25 cellular contexts compared by ENCODE assay signal in genomic region chr2:219559156-219559915, GRCh38. TPM values are rescaled to one million over a fixed set of nuclear protein-coding genes. Genes with fewer than 3 reads are reported as not detected.
"Had no signal": no experiment of that assay in that cellular context is flagged by ENCODE, and none has a peak within 500 bp of the region (broad histone marks: within the 10 kb centered on the region; RNA-seq: fewer than 3 reads in every experiment).

No MANE protein-coding gene starts in this region.

- H3K27ac ChIP-seq: colonic mucosa, esophagus squamous epithelium, gastrocnemius medialis, sigmoid colon, transverse colon had no signal

- H3K27me3 ChIP-seq: colonic mucosa, dorsolateral prefrontal cortex, gastrocnemius medialis, sigmoid colon, transverse colon had no signal

- ATAC-seq: activated CD8-positive, alpha-beta memory T cell treated with anti-CD3 and anti-CD28 coated beads, Interleukin-2, amount 10 ng/mL, durations not matched to agents 7 days and 5 days; activated CD8-positive, alpha-beta T cell treated with anti-CD3 and anti-CD28 coated beads for 36 hours; gastrocnemius medialis; left cardiac atrium; stimulated activated naive B cell treated with anti-CD40 and anti-IgM and Interleukin-4, amounts not matched to agents 10 μg/mL and 1 μg/mL and 100 μg/mL, for 72 hours; T-helper 17 cell had no signal

- H3K4me1 ChIP-seq: colonic mucosa, gastrocnemius medialis had no signal

- H3K36me3 ChIP-seq: colonic mucosa, transverse colon had no signal

- FAIRE-seq: urothelium cell line had no signal

- H3K9me3 Mint-ChIP-seq: activated CD8-positive, alpha-beta T cell treated with anti-CD3 and anti-CD28 coated beads for 36 hours; activated naive CD4-positive, alpha-beta T cell treated with anti-CD3 and anti-CD28 coated beads, Interleukin-2, amount 50 U/mL, for 24 hours; memory B cell; nephron progenitor cell had no signal

- H3K9me3 ChIP-seq: colonic mucosa, esophagus squamous epithelium, gastrocnemius medialis, mucosa of descending colon, sigmoid colon, transverse colon had no signal

- H3K36me3 Mint-ChIP-seq: activated CD8-positive, alpha-beta memory T cell treated with anti-CD3 and anti-CD28 coated beads, Interleukin-2, amount 10 ng/mL, durations not matched to agents 7 days and 5 days; activated naive CD4-positive, alpha-beta T cell treated with anti-CD3 and anti-CD28 coated beads, Interleukin-2, amount 50 U/mL, for 24 hours; memory B cell; stimulated activated naive B cell treated with anti-CD40 and anti-IgM and Interleukin-4, amounts not matched to agents 10 μg/mL and 1 μg/mL and 100 μg/mL, for 72 hours had no signal

- H3K4me1 Mint-ChIP-seq: activated CD8-positive, alpha-beta memory T cell treated with anti-CD3 and anti-CD28 coated beads, Interleukin-2, amount 10 ng/mL, durations not matched to agents 7 days and 5 days; activated naive CD4-positive, alpha-beta T cell treated with anti-CD3 and anti-CD28 coated beads, Interleukin-2, amount 50 U/mL, for 24 hours; memory B cell; stimulated activated naive B cell treated with anti-CD40 and anti-IgM and Interleukin-4, amounts not matched to agents 10 μg/mL and 1 μg/mL and 100 μg/mL, for 72 hours; T-helper 17 cell had no signal

- H3K4me3 ChIP-seq: colonic mucosa, dorsolateral prefrontal cortex, esophagus squamous epithelium, gastrocnemius medialis, mucosa of descending colon, sigmoid colon, transverse colon had no signal

- H3K4me3 Mint-ChIP-seq: activated CD8-positive, alpha-beta memory T cell treated with anti-CD3 and anti-CD28 coated beads, Interleukin-2, amount 10 ng/mL, durations not matched to agents 7 days and 5 days; activated CD8-positive, alpha-beta T cell treated with anti-CD3 and anti-CD28 coated beads for 36 hours; activated naive CD4-positive, alpha-beta T cell treated with anti-CD3 and anti-CD28 coated beads, Interleukin-2, amount 50 U/mL, for 24 hours; memory B cell; nephron progenitor cell; stimulated activated naive B cell treated with anti-CD40 and anti-IgM and Interleukin-4, amounts not matched to agents 10 μg/mL and 1 μg/mL and 100 μg/mL, for 72 hours; T-helper 17 cell had no signal

- DNase-seq: activated CD4-positive, alpha-beta T cell treated with anti-CD3 and anti-CD28 coated beads for 48 hours; activated CD8-positive, alpha-beta memory T cell treated with anti-CD3 and anti-CD28 coated beads, Interleukin-2, amount 10 ng/mL, durations not matched to agents 7 days and 5 days; activated CD8-positive, alpha-beta T cell treated with anti-CD3 and anti-CD28 coated beads for 36 hours; activated gamma-delta T cell treated with Interleukin-2 at 50 U/mL for 16 hours; activated T-cell treated with anti-CD3 and anti-CD28 coated beads for 4 hours; amygdala; colonic mucosa; esophagus squamous epithelium; gastrocnemius medialis; hippocampal formation; left cardiac atrium; mucosa of descending colon; nephron progenitor cell; nucleus accumbens; sigmoid colon; stimulated activated CD4-positive, alpha-beta T cell treated with anti-CD3 and anti-CD28 coated beads, Interleukin-2, amount 100 ng/mL, for 48 hours; stimulated activated CD8-positive, alpha-beta memory T cell treated with anti-CD3 and anti-CD28 coated beads, Interleukin-4, amount 100 ng/mL, for 48 hours; stimulated activated naive B cell treated with anti-CD40 and anti-IgM and Interleukin-4, amounts not matched to agents 10 μg/mL and 1 μg/mL and 100 μg/mL, for 72 hours; T-helper 17 cell; transverse colon had no signal

- H3K27ac Mint-ChIP-seq: activated CD8-positive, alpha-beta memory T cell treated with anti-CD3 and anti-CD28 coated beads, Interleukin-2, amount 10 ng/mL, durations not matched to agents 7 days and 5 days; activated CD8-positive, alpha-beta T cell treated with anti-CD3 and anti-CD28 coated beads for 36 hours; activated naive CD4-positive, alpha-beta T cell treated with anti-CD3 and anti-CD28 coated beads, Interleukin-2, amount 50 U/mL, for 24 hours; memory B cell; nephron progenitor cell; stimulated activated naive B cell treated with anti-CD40 and anti-IgM and Interleukin-4, amounts not matched to agents 10 μg/mL and 1 μg/mL and 100 μg/mL, for 72 hours; T-helper 17 cell had no signal

RNA-seq across cellular contexts. Expression of gene INHA, which starts 12.8 kb away (rescaled TPM):
- total RNA-seq: activated CD8-positive, alpha-beta memory T cell treated with anti-CD3 and anti-CD28 coated beads, Interleukin-2, amount 10 ng/mL, durations not matched to agents 7 days and 5 days; activated CD8-positive, alpha-beta T cell treated with anti-CD3 and anti-CD28 coated beads for 36 hours; colonic mucosa; esophagus squamous epithelium; T-helper 17 cell; temporal lobe; transverse colon had no signal
